Comparison of ENCODE assay signal across 16 cellular contexts in the genomic region with DNA sequence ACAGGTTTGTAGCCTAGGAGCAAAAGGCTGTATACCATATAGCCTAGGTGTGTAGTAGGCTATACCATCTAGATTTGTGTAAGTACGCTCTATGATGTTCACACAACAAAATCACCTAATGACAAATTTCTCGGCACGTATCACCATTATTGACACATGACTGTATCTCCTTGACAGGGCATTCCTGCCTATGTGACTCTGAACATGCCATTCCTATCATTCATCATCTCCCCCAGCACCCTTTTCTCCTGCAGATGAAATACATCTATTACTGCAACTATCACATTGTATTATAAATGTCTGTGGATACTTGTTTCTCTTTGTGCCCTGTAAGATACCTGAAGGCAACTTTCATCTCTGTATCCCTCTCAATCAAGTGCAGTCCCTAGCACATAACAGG. TPM values are rescaled to one million over a fixed set of nuclear protein-coding genes. Genes with fewer than 3 reads are reported as not detected.
A peak's percentile ranks its signal among the peaks of the same experiment; 100 is the strongest.
DNase-seq lines count a peak whose midpoint lies in the region; ATAC-seq, FAIRE-seq and TF ChIP-seq lines count a peak whose summit lies in the region.
"Had no signal": no experiment of that assay in that cellular context is flagged by ENCODE, and none has a peak within 500 bp of the region (broad histone marks: within the 10 kb centered on the region; RNA-seq: fewer than 3 reads in every experiment).

No MANE protein-coding gene starts in this region.

- FAIRE-seq in keratinocyte (lab: Jason Lieb, UNC): peak; percentile 55
- FAIRE-seq: HepG2, pancreas had no signal

- no peak for DNase-seq in cardiac muscle cell (ENCODE audit: low read depth in 1 of 2, low spot score in 1 of 2)
- no peak for DNase-seq in heart left ventricle
- peak; percentile 48 for DNase-seq in adipocyte (ENCODE audit: low read depth)
- DNase-seq in keratinocyte (ENCODE audit: low read depth, low spot score): peak; percentile 26
- DNase-seq in upper lobe of right lung: no peak
- no peak for DNase-seq in head of caudate nucleus
- no peak for DNase-seq in coronary artery (ENCODE audit: low spot score)
- DNase-seq in uterus: no peak
- DNase-seq: activated CD4-positive, alpha-beta T cell treated with anti-CD3 and anti-CD28 coated beads, Interleukin-2, amount 50 U/mL, for 4 hours; activated effector memory CD4-positive, alpha-beta T cell treated with Interleukin-2 at 50 U/mL for 16 hours; NCI-H1105 treated with DMSO at 0.1 percent for 48 hours; NCI-H446; pancreas; stimulated activated CD4-positive, alpha-beta T cell treated with anti-CD3 and anti-CD28 coated beads, Interleukin-12 subunit alpha, Interleukin-12 subunit beta, amount 100 ng/mL, for 4 hours had no signal

- WGBS in heart left ventricle, 4 donors: 65 to 73% (median 69%) methylated on average over 3 of the region's 3 CpGs

- H3K4me3 ChIP-seq in cardiac muscle cell (no peak overlapping the region), heart left ventricle (no peak overlapping the region), adipocyte (ENCODE audit: low read length) (no peak overlapping the region), keratinocyte (ENCODE audit: control insufficient read depth in 2 of 3, extremely low read depth in 1 of 3, insufficient read depth in 2 of 3, low read depth in 1 of 3, low read length in 3 of 3) (no peak overlapping the region), upper lobe of right lung (no peak overlapping the region), coronary artery (no peak overlapping the region), uterus (no peak overlapping the region)
- H3K4me3 ChIP-seq: pancreas, thoracic aorta had no signal

- no peaks in the 10 kb centered on the region for H4K20me1 ChIP-seq in keratinocyte (ENCODE audit: control insufficient read depth, extremely low read depth, insufficient read depth, low read length)

- intact Hi-C loops in heart left ventricle (cut with DNase I) (no loop called here), upper lobe of right lung (cut with DNase I) (no loop called here), head of caudate nucleus (cut with DNase I) (no loop called here), uterus (cut with DNase I; ENCODE audit: low total_unique reads) (no loop called here)

- H3K9ac ChIP-seq in adipocyte (ENCODE audit: low read length): no peak overlapping the region
- H3K9ac ChIP-seq in keratinocyte (ENCODE audit: control insufficient read depth, extremely low read depth, insufficient read depth, low read length): no peak overlapping the region

- H3K9me3 ChIP-seq in cardiac muscle cell (ENCODE audit: low read depth): no peaks in the 10 kb centered on the region
- H3K9me3 ChIP-seq in heart left ventricle: no peaks in the 10 kb centered on the region
- no peaks in the 10 kb centered on the region for H3K9me3 ChIP-seq in adipocyte (ENCODE audit: control insufficient read depth, low read length)
- no peaks in the 10 kb centered on the region for H3K9me3 ChIP-seq in keratinocyte (ENCODE audit: control insufficient read depth, low read depth, low read length)
- H3K9me3 ChIP-seq in upper lobe of right lung: no peaks in the 10 kb centered on the region
- H3K9me3 ChIP-seq in uterus: no peaks in the 10 kb centered on the region
- H3K9me3 ChIP-seq: pancreas, thoracic aorta had no signal

- ATAC-seq in heart left ventricle (no peak), upper lobe of right lung (peak; percentile 8)
- ATAC-seq: HepG2 had no signal

- H3K27ac ChIP-seq in cardiac muscle cell (peak overlapping the region; percentile 73), heart left ventricle (no peak overlapping the region), keratinocyte (ENCODE audit: control insufficient read depth, insufficient read depth, low read length) (no peak overlapping the region), upper lobe of right lung (no peak overlapping the region), coronary artery (no peak overlapping the region), uterus (no peak overlapping the region)
- H3K27ac ChIP-seq: thoracic aorta had no signal

- peaks cover 6% of the 10 kb centered on the region for H3K79me2 ChIP-seq in keratinocyte (ENCODE audit: control insufficient read depth, insufficient read depth, low read length)

- peaks cover 13% of the 10 kb centered on the region for H3K4me1 ChIP-seq in cardiac muscle cell (ENCODE audit: low read depth)
- H3K4me1 ChIP-seq in heart left ventricle: peaks cover 0 to 31% (median 24%) of the 10 kb centered on the region in 12 donors
- peaks cover 24% of the 10 kb centered on the region for H3K4me1 ChIP-seq in adipocyte (ENCODE audit: control insufficient read depth, insufficient read depth, low read length)
- peaks cover 7% of the 10 kb centered on the region for H3K4me1 ChIP-seq in keratinocyte (ENCODE audit: control insufficient read depth, extremely low read depth, insufficient read depth, low read length)
- peaks cover 9% of the 10 kb centered on the region for H3K4me1 ChIP-seq in upper lobe of right lung
- peaks cover 0 to 4% of the 10 kb centered on the region in 2 donors for H3K4me1 ChIP-seq in uterus

- dilution Hi-C loops in keratinocyte (cut with MboI; ENCODE audit: extremely low pct_ligation_motif_present, low sequenced_read_pairs): no loop called here

- H3K9me1 ChIP-seq in keratinocyte (ENCODE audit: control insufficient read depth, extremely low read depth, insufficient read depth, low read length): no peaks in the 10 kb centered on the region

- peak overlapping the region; percentile 33 for H3K4me2 ChIP-seq in keratinocyte (ENCODE audit: control insufficient read depth, extremely low read depth, insufficient read depth, low read depth, low read length)

- no peaks in the 10 kb centered on the region for H3K27me3 ChIP-seq in cardiac muscle cell
- no peaks in the 10 kb centered on the region for H3K27me3 ChIP-seq in heart left ventricle
- no peaks in the 10 kb centered on the region for H3K27me3 ChIP-seq in adipocyte (replicated peaks; ENCODE audit: control insufficient read depth, insufficient read depth, low read length)
- no peaks in the 10 kb centered on the region for H3K27me3 ChIP-seq in keratinocyte (ENCODE audit: control insufficient read depth, extremely low read depth, insufficient read depth, low read length)
- H3K27me3 ChIP-seq in upper lobe of right lung: no peaks in the 10 kb centered on the region
- no peaks in the 10 kb centered on the region for H3K27me3 ChIP-seq in uterus
- H3K27me3 ChIP-seq: pancreas had no signal

- TF ChIP-seq POLR2A in heart left ventricle (IDR thresholded peaks at IDR 0.05) (no peak), uterus (IDR thresholded peaks at IDR 0.05) (no peak)

- H3K36me3 ChIP-seq in cardiac muscle cell: peaks cover 23% of the 10 kb centered on the region
- H3K36me3 ChIP-seq in heart left ventricle: peaks cover 0 to 52% (median 29%) of the 10 kb centered on the region in 9 donors
- peaks cover 17% of the 10 kb centered on the region for H3K36me3 ChIP-seq in adipocyte (ENCODE audit: control insufficient read depth, insufficient read depth, low read length, severe bottlenecking)
- peaks cover 10 to 16% of the 10 kb centered on the region in 2 experiments for H3K36me3 ChIP-seq in keratinocyte (ENCODE audit: control insufficient read depth in 2 of 2, extremely low read depth in 1 of 2, insufficient read depth in 2 of 2, low read length in 2 of 2)
- peaks cover 33% of the 10 kb centered on the region for H3K36me3 ChIP-seq in upper lobe of right lung
- H3K36me3 ChIP-seq in uterus: no peaks in the 10 kb centered on the region

- TF ChIP-seq CTCF in cardiac muscle cell (IDR thresholded peaks at IDR 0.05; ENCODE audit: low read depth, low read length): no peak
- TF ChIP-seq CTCF in heart left ventricle (IDR thresholded peaks at IDR 0.05): no peak
- TF ChIP-seq CTCF in keratinocyte (optimal IDR thresholded peaks at IDR 0.05 in 1 of 3, IDR thresholded peaks at IDR 0.05 in 1 of 3, conservative IDR thresholded peaks at IDR 0.05 in 1 of 3; ENCODE audit: extremely low read depth in 1 of 3, insufficient read depth in 2 of 3, low read length in 3 of 3): no peak
- no peak for TF ChIP-seq CTCF in upper lobe of right lung (IDR thresholded peaks at IDR 0.05)
- no peak for TF ChIP-seq CTCF in coronary artery (IDR thresholded peaks at IDR 0.05)
- TF ChIP-seq CTCF in uterus (IDR thresholded peaks at IDR 0.05): no peak

- H2AFZ ChIP-seq in keratinocyte (ENCODE audit: control insufficient read depth, low read length): no peak overlapping the region

RNA-seq across cellular contexts. Expression of gene TP53BP2, which starts 29.9 kb away (rescaled TPM):
- total RNA-seq in cardiac muscle cell (69.9 and 93.5 TPM in 2 replicates), heart left ventricle (10 to 100 TPM; 14.9 to 44.8 (median 23.4) TPM), upper lobe of right lung (64.4 TPM), uterus (10 to 100 TPM; 25.6 to 66.7 (median 50.8) TPM)
- polyA plus RNA-seq in cardiac muscle cell (36.8 and 54.8 TPM in 2 replicates), heart left ventricle (10 to 100 TPM in 1 of 2 donors, 1 to 10 TPM in 1; 4.6 to 15.4 TPM), keratinocyte (14.8 to 22.5 TPM (median 16.4 TPM) in 3 replicates)
- polyA plus RNA-seq in keratinocyte (2011; ENCODE audit: low read depth): 41.4 TPM
- 9.5 and 11.4 TPM in 2 replicates for polyA plus RNA-seq in keratinocyte (2011; cell fraction: cytosol; rRNA removed)
- 24.7 and 28.4 TPM in 2 replicates for polyA plus RNA-seq in keratinocyte (2011; cell fraction: nucleus; rRNA removed)
- polyA plus RNA-seq in keratinocyte (2012; ENCODE audit: low replicate concordance): 10.2 and 12.0 TPM in 2 replicates
- 31.2 to 77.1 TPM (median 45.8 TPM) in 3 replicates for polyA minus RNA-seq in keratinocyte
- 18.0 TPM for polyA minus RNA-seq in keratinocyte (2011; cell fraction: cytosol; rRNA and poly(A)+ RNA removed)
- 20.2 and 40.4 TPM in 2 replicates for polyA minus RNA-seq in keratinocyte (2011; cell fraction: nucleus; rRNA and poly(A)+ RNA removed)

Comparison
In these comparisons a context has a peak if more than half of its experiments do, and no peak if none do; other contexts are left out.
1. DNase-seq: peak in adipocyte (single experiment) and keratinocyte (single experiment); none in cardiac muscle cell (0 of 2), heart left ventricle (0 of 5), upper lobe of right lung (single experiment), head of caudate nucleus (0 of 42), coronary artery (single experiment) and uterus (0 of 2).